Comparison of ENCODE assay signal across 12 cellular contexts in genomic region chr1:22517936-22518335, GRCh38.
"Had no signal": no experiment of that assay in that cellular context is flagged by ENCODE, and none has a peak within 500 bp of the region (broad histone marks: within the 10 kb centered on the region; RNA-seq: fewer than 3 reads in every experiment).

No MANE protein-coding gene starts in this region.

- ATAC-seq: activated CD8-positive, alpha-beta T cell treated with anti-CD3 and anti-CD28 coated beads for 36 hours; gastroesophageal sphincter; right cardiac atrium; stimulated activated memory B cell treated with anti-CD40 and anti-IgM and Interleukin-4, amounts not matched to agents 10 μg/mL and 1 μg/mL and 100 μg/mL, for 72 hours had no signal

- DNase-seq: activated CD4-positive, alpha-beta T cell treated with anti-CD3 and anti-CD28 coated beads for 4 hours; activated CD8-positive, alpha-beta memory T cell treated with anti-CD3 and anti-CD28 coated beads, Interleukin-2, amount 50 U/mL, for 48 hours; activated CD8-positive, alpha-beta T cell treated with anti-CD3 and anti-CD28 coated beads for 36 hours; activated naive CD4-positive, alpha-beta T cell treated with anti-CD3 and anti-CD28 coated beads for 36 hours; esophagus squamous epithelium; midbrain; naive B cell; right cardiac atrium had no signal

- H3K4me3 ChIP-seq: esophagus squamous epithelium, gastroesophageal sphincter, tibial nerve, vagina had no signal
